Comparison of ENCODE assay signal across 2 cellular contexts in genomic region chrX:1205681-1206611, GRCh38.
TF ChIP-seq lines count a peak whose summit lies in the region.

No MANE protein-coding gene starts in this region.

TF ChIP-seq in WTC11, 78 proteins besides CTCF, POLR2A, EP300 and RAD21 (continued from another document and continues in another):
- no peak for TF ChIP-seq PRDM15 (CRISPR knock-in tag; IDR thresholded peaks at IDR 0.05)
- TF ChIP-seq ZNF263 (CRISPR knock-in tag; IDR thresholded peaks at IDR 0.05; ENCODE audit: low read depth), result no peak
- peak; percentile 76 for TF ChIP-seq PRRX2 (CRISPR knock-in tag; IDR thresholded peaks at IDR 0.05)
- no peak for TF ChIP-seq HMGXB4 (CRISPR knock-in tag; IDR thresholded peaks at IDR 0.05)
- peak; percentile 46; the same call in 1 of the 2 replicates for TF ChIP-seq ZBTB43 (CRISPR knock-in tag; IDR thresholded peaks at IDR 0.05)
- peak; percentile 86; the same call in 1 of the 2 replicates for TF ChIP-seq ERG (CRISPR knock-in tag; IDR thresholded peaks at IDR 0.05)
- TF ChIP-seq HMGA2 (CRISPR knock-in tag; IDR thresholded peaks at IDR 0.05), result no peak; the same call in 1 of the 2 replicates
- peak; percentile 92 for TF ChIP-seq MXD4 (CRISPR knock-in tag; IDR thresholded peaks at IDR 0.05; ENCODE audit: borderline replicate concordance)
- peak; percentile 5; the same call in 1 of the 2 replicates for TF ChIP-seq MAX (CRISPR knock-in tag; IDR thresholded peaks at IDR 0.05)
- no peak for TF ChIP-seq ZNF425 (CRISPR knock-in tag; conservative IDR thresholded peaks at IDR 0.05)
- no peak for TF ChIP-seq GABPB1 (CRISPR knock-in tag; IDR thresholded peaks at IDR 0.05)
- no peak for TF ChIP-seq ZNF121 (CRISPR knock-in tag; IDR thresholded peaks at IDR 0.05)

TF ChIP-seq in H1, 55 proteins besides CTCF, POLR2A, EP300 and RAD21 (continued from another document):
- no peak for TF ChIP-seq ZNF274 (IDR thresholded peaks at IDR 0.05; ENCODE audit: borderline replicate concordance, extremely low read depth, low read length)
- peak; percentile 78; the same call in 1 of the 2 replicates for TF ChIP-seq TCF12 (IDR thresholded peaks at IDR 0.05; ENCODE audit: low read depth, low read length)
- TF ChIP-seq HDAC2 (IDR thresholded peaks at IDR 0.05; ENCODE audit: borderline replicate concordance in 1 of 2, low read depth in 2 of 2, low read length in 2 of 2), result peak in 1 of 2 experiments; percentile 8; a peak in 1 of 4 replicates
- TF ChIP-seq SRF (IDR thresholded peaks at IDR 0.05; ENCODE audit: low read depth, low read length), result no peak
- no peak for TF ChIP-seq KDM5A (IDR thresholded peaks at IDR 0.05; ENCODE audit: low read length)
- peak; percentile 98 for TF ChIP-seq MAFK (IDR thresholded peaks at IDR 0.05; ENCODE audit: low read depth, low read length)
- peak; percentile 53 for TF ChIP-seq BACH1 (IDR thresholded peaks at IDR 0.05; ENCODE audit: low read length)
- peak; percentile 94 for TF ChIP-seq YY1 (IDR thresholded peaks at IDR 0.05; ENCODE audit: low read depth, low read length)
- TF ChIP-seq CREB1 (IDR thresholded peaks at IDR 0.05), result peak; percentile 69
- TF ChIP-seq TBP (IDR thresholded peaks at IDR 0.05; ENCODE audit: low read depth, low read length), result no peak
- TF ChIP-seq CHD2 (IDR thresholded peaks at IDR 0.05; ENCODE audit: low read length), result peak; percentile 80
- TF ChIP-seq CBX8 (IDR thresholded peaks at IDR 0.05; ENCODE audit: borderline replicate concordance, low read depth, low read length), result no peak
- TF ChIP-seq CTBP2 (IDR thresholded peaks at IDR 0.05; ENCODE audit: borderline replicate concordance, insufficient read depth, insufficient read length, low read length), result no peak
- peak; percentile 69; the same call in 1 of the 2 replicates for TF ChIP-seq EGR1 (IDR thresholded peaks at IDR 0.05; ENCODE audit: borderline replicate concordance, low read depth, low read length)
- peak; percentile 99 for TF ChIP-seq CHD7 (IDR thresholded peaks at IDR 0.05; ENCODE audit: insufficient replicate concordance, low read length)
- TF ChIP-seq TEAD4 (IDR thresholded peaks at IDR 0.05; ENCODE audit: low read depth, low read length), result peak; percentile 58; the same call in 1 of the 2 replicates
